Comparison of ENCODE assay signal across 10 cellular contexts in the genomic region with DNA sequence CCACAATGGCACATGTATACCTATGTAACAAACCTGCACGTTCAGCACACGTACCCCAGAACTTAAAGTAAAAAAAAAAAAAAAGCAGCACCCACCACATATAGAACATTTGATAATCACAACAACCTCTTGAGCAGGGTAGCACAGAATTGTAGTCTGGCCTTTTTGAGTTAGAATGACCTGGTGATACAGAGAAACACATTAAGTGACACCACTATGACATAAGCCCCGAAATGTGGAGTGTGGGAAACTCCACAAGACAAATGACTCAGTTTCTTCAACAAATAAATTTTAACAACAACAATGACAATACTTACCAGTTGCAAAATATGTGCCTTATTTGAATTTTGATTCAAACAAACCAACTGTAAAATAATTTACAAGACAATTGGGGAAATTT. TPM values are rescaled to one million over a fixed set of nuclear protein-coding genes. Genes with fewer than 3 reads are reported as not detected.
"Had no signal": no experiment of that assay in that cellular context is flagged by ENCODE, and none has a peak within 500 bp of the region (broad histone marks: within the 10 kb centered on the region; RNA-seq: fewer than 3 reads in every experiment).

No MANE protein-coding gene starts in this region.

- H3K27ac ChIP-seq: GM23248 had no signal

- H3K36me3 ChIP-seq: HAP-1 had no signal

- ATAC-seq: GM23338, HCT116 had no signal

- H3K9me3 ChIP-seq: HAP-1 had no signal

- H3K27ac Mint-ChIP-seq: GM23338, H9, HFFc6 had no signal

- H3K4me3 ChIP-seq: GM23248, GM23338, HAP-1 had no signal

- H3K9me3 Mint-ChIP-seq: GM23338, H9 had no signal

- H3K4me1 Mint-ChIP-seq: GM23338 had no signal

- H3K4me3 Mint-ChIP-seq: GM23338, H9, HFFc6 had no signal

- DNase-seq: GM23248, GOT3, H7, H9, HCEC 1CT, HFFc6 had no signal

RNA-seq across cellular contexts. Expression of a gene that starts 46.4 kb away (rescaled TPM):
- total RNA-seq: GM23248, H4, H7, H9, HFFc6 had no signal
